In genomic region chr9:3960661-3961144, GRCh38 we compare ENCODE assay signal across 2 cellular contexts.
TF ChIP-seq lines count a peak whose summit lies in the region.

No MANE protein-coding gene starts in this region.

TF ChIP-seq in SK-N-SH, 30 proteins besides CTCF, POLR2A, EP300 and RAD21 (continued from another document):
- TF ChIP-seq PBX3 (IDR thresholded peaks at IDR 0.05) (no peak), REST (IDR thresholded peaks at IDR 0.05; ENCODE audit: low read depth, low read length) (no peak), USF1 (IDR thresholded peaks at IDR 0.05; ENCODE audit: borderline replicate concordance, low read depth) (no peak), FOSL2 (IDR thresholded peaks at IDR 0.05; ENCODE audit: borderline replicate concordance, low read depth) (peak; percentile 18; the same call in 1 of the 2 replicates)
TF ChIP-seq in SK-N-SH: peak in this region for 2.

TF ChIP-seq in SK-N-SH treated with all-trans-retinoic acid at 6 μM for 48 hours, 23 proteins besides CTCF, POLR2A, EP300 and RAD21 (continued from another document):
- no peak for TF ChIP-seq TSHZ2 (CRISPR knock-in tag; IDR thresholded peaks at IDR 0.05)
